In the genomic region with DNA sequence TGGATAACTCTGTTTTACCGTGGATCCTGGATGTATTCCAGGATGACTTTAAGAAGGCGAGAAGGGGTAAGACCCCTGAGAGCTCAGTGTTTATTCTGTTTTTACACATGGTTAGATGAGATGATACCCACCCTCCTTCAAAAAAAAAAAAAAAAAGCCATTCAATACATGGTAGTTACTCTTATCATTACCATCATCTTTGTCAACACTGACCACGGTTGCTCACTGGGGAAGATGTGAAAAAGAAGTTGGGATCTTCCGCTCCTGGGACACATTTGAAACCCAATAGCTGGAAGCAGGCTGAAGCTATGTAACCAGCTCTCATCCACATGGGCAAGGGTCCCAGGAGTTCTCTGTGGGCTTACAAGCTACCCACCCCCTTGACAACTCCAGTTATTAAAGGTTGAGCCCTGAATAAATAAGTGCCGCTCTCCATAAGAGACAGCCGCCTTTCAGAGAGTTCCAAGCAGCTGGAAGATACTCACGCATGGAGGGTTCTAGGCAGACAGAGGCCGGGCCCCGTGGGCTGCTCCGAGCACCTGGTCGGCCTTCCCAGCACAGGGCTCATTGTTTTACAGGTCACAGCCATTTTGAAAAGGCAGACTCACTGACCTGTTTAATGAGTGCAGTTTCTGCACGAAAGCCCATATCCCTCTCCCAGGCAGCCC, we compare ENCODE assay signal across 19 cellular contexts. TPM values are rescaled to one million over a fixed set of nuclear protein-coding genes. Genes with fewer than 3 reads are reported as not detected.
DNase-seq lines count a peak whose midpoint lies in the region; TF ChIP-seq lines count a peak whose summit lies in the region.
"Had no signal": no experiment of that assay in that cellular context is flagged by ENCODE, and none has a peak within 500 bp of the region (broad histone marks: within the 10 kb centered on the region; RNA-seq: fewer than 3 reads in every experiment).

No MANE protein-coding gene starts in this region.

- no peaks in the 10 kb centered on the region for H3K27me3 ChIP-seq in CD8-positive, alpha-beta memory T cell (ENCODE audit: insufficient read depth, low read length, poor library complexity, severe bottlenecking)
- H3K27me3 ChIP-seq in hepatocyte: no peaks in the 10 kb centered on the region
- H3K27me3 ChIP-seq: adrenal gland had no signal

- no peak overlapping the region for H3K4me3 Mint-ChIP-seq in CD8-positive, alpha-beta memory T cell
- peak overlapping the region in 1 of 5 experiments; percentile 66 for H3K4me3 Mint-ChIP-seq in brain
- no peak overlapping the region for H3K4me3 Mint-ChIP-seq in progenitor cell of endocrine pancreas (ENCODE audit: low read depth)
- H3K4me3 Mint-ChIP-seq: activated CD4-positive, alpha-beta T cell treated with anti-CD3 and anti-CD28 coated beads for 36 hours; activated T-cell treated with anti-CD3 and anti-CD28 coated beads, Interleukin-2, amount 50 U/mL, for 4 hours; dendritic cell treated with granulocyte-macrophage colony-stimulating factor and Interleukin-4, amounts not matched to agents 40 ng/mL and 50 ng/mL, for 4 days; immature natural killer cell; stimulated activated naive CD8-positive, alpha-beta T cell treated with anti-CD3 and anti-CD28 coated beads, Interleukin-15, Interleukin-2, amounts not matched to agents 100 ng/mL and 50 ng/mL, for 24 hours; T-helper 1 cell treated with Interleukin-12 subunit alpha and Interleukin-12 subunit beta and Interleukin-4 antibody, amounts not matched to agents 30 μg/mL and 1 μg/mL, for 36 hours had no signal

- no peaks in the 10 kb centered on the region for H3K9me3 Mint-ChIP-seq in CD8-positive, alpha-beta memory T cell
- no peaks in the 10 kb centered on the region for H3K9me3 Mint-ChIP-seq in brain
- H3K9me3 Mint-ChIP-seq in progenitor cell of endocrine pancreas (ENCODE audit: low read depth): no peaks in the 10 kb centered on the region
- H3K9me3 Mint-ChIP-seq: activated T-cell treated with anti-CD3 and anti-CD28 coated beads, Interleukin-2, amount 50 U/mL, for 4 hours; dendritic cell treated with granulocyte-macrophage colony-stimulating factor and Interleukin-4, amounts not matched to agents 40 ng/mL and 50 ng/mL, for 4 days; immature natural killer cell; stimulated activated naive CD8-positive, alpha-beta T cell treated with anti-CD3 and anti-CD28 coated beads, Interleukin-15, Interleukin-2, amounts not matched to agents 100 ng/mL and 50 ng/mL, for 24 hours; T-helper 1 cell treated with Interleukin-12 subunit alpha and Interleukin-12 subunit beta and Interleukin-4 antibody, amounts not matched to agents 30 μg/mL and 1 μg/mL, for 36 hours had no signal

- POLR2A ChIA-PET in CD8-positive, alpha-beta memory T cell (lab: Charles Lee): no interaction called here

- 43% methylated on average over 12 of the region's 12 CpGs for WGBS in hepatocyte (ENCODE audit: low lambda C conversion rate, missing lambda C conversion rate)

- TF ChIP-seq CTCF in brain (conservative IDR thresholded peaks at IDR 0.05) (no peak), hepatocyte (IDR thresholded peaks at IDR 0.05; ENCODE audit: poor library complexity) (no peak), progenitor cell of endocrine pancreas (IDR thresholded peaks at IDR 0.05; ENCODE audit: unreplicated experiment) (no peak)

- H3K4me2 ChIP-seq in hepatocyte: peak overlapping the region; percentile 53

- H3K27ac Mint-ChIP-seq in CD8-positive, alpha-beta memory T cell: no peak overlapping the region
- H3K27ac Mint-ChIP-seq in brain (peak overlapping the region in 3 of 5 experiments; percentile 61 to 91 (median 71)), progenitor cell of endocrine pancreas (peak overlapping the region; percentile 92)
- H3K27ac Mint-ChIP-seq: activated CD4-positive, alpha-beta T cell treated with anti-CD3 and anti-CD28 coated beads for 36 hours; dendritic cell treated with granulocyte-macrophage colony-stimulating factor and Interleukin-4, amounts not matched to agents 40 ng/mL and 50 ng/mL, for 4 days; immature natural killer cell; stimulated activated naive CD8-positive, alpha-beta T cell treated with anti-CD3 and anti-CD28 coated beads, Interleukin-15, Interleukin-2, amounts not matched to agents 100 ng/mL and 50 ng/mL, for 24 hours; T-helper 1 cell treated with Interleukin-12 subunit alpha and Interleukin-12 subunit beta and Interleukin-4 antibody, amounts not matched to agents 30 μg/mL and 1 μg/mL, for 36 hours had no signal

- H3K79me2 ChIP-seq in hepatocyte: no peaks in the 10 kb centered on the region

- H3K4me1 Mint-ChIP-seq in CD8-positive, alpha-beta memory T cell: no peaks in the 10 kb centered on the region
- H3K4me1 Mint-ChIP-seq in brain (peaks cover 63% of the 10 kb centered on the region), progenitor cell of endocrine pancreas (ENCODE audit: low read depth) (peaks cover 21% of the 10 kb centered on the region)
- H3K4me1 Mint-ChIP-seq: activated CD4-positive, alpha-beta T cell treated with anti-CD3 and anti-CD28 coated beads for 36 hours; immature natural killer cell had no signal

- CTCF ChIA-PET in CD8-positive, alpha-beta memory T cell (lab: Charles Lee): no interaction called here

- no peaks in the 10 kb centered on the region for H3K4me1 ChIP-seq in CD8-positive, alpha-beta memory T cell (ENCODE audit: insufficient read depth, low read length)
- H3K4me1 ChIP-seq in hepatocyte (ENCODE audit: insufficient read depth): peaks cover 27% of the 10 kb centered on the region
- H3K4me1 ChIP-seq: adrenal gland had no signal

- no peaks in the 10 kb centered on the region for H4K20me1 ChIP-seq in hepatocyte (ENCODE audit: insufficient read depth, poor library complexity, severe bottlenecking)

- no peak overlapping the region for H2AFZ ChIP-seq in hepatocyte

- H3K9me2 ChIP-seq in hepatocyte (replicated peaks; ENCODE audit: insufficient read depth): no peaks in the 10 kb centered on the region

- H3K4me3 ChIP-seq in CD8-positive, alpha-beta memory T cell (ENCODE audit: low read length): no peak overlapping the region
- H3K4me3 ChIP-seq in hepatocyte: no peak overlapping the region
- H3K4me3 ChIP-seq: adrenal gland had no signal

- peak overlapping the region; percentile 59 for H3K27ac ChIP-seq in CD8-positive, alpha-beta memory T cell (ENCODE audit: low read depth, low read length)
- H3K27ac ChIP-seq in hepatocyte: peak overlapping the region; percentile 52

- DNase-seq in CD8-positive, alpha-beta memory T cell: no peak
- DNase-seq in hepatocyte (ENCODE audit: low spot score): no peak
- no peak for DNase-seq in progenitor cell of endocrine pancreas (ENCODE audit: low spot score, unreplicated experiment)
- no peak for DNase-seq in activated naive CD4-positive, alpha-beta T cell treated with anti-CD3 and anti-CD28 coated beads, Interleukin-2, amount 50 U/mL, for 16 hours
- DNase-seq in activated CD4-positive, alpha-beta T cell treated with anti-CD3 and anti-CD28 coated beads for 1 hour: no peak
- DNase-seq in NCI-H1105 (lab: John Stamatoyannopoulos, UW): no peak
- DNase-seq in NCI-H1694 (lab: John Stamatoyannopoulos, UW): no peak
- DNase-seq: activated CD4-positive, alpha-beta T cell treated with anti-CD3 and anti-CD28 coated beads for 36 hours; activated T-cell treated with anti-CD3 and anti-CD28 coated beads, Interleukin-2, amount 50 U/mL, for 4 hours; GOT3; immature natural killer cell; Kasumi-1; NCI-H187 treated with DMSO at 0.1 percent for 48 hours; NCI-H748 treated with DMSO at 0.1 percent for 48 hours had no signal

- no peaks in the 10 kb centered on the region for H3K9me3 ChIP-seq in CD8-positive, alpha-beta memory T cell (ENCODE audit: low read length)
- no peaks in the 10 kb centered on the region for H3K9me3 ChIP-seq in hepatocyte (ENCODE audit: low read depth)
- H3K9me3 ChIP-seq: adrenal gland had no signal

- H3K36me3 ChIP-seq in CD8-positive, alpha-beta memory T cell (ENCODE audit: insufficient read depth, low read length): no peaks in the 10 kb centered on the region
- H3K36me3 ChIP-seq in hepatocyte (replicated peaks; ENCODE audit: insufficient read depth, low read depth): no peaks in the 10 kb centered on the region
- H3K36me3 ChIP-seq: adrenal gland had no signal

- peaks cover 5 to 18% of the 10 kb centered on the region in 2 donors for H3K27me3 Mint-ChIP-seq in CD8-positive, alpha-beta memory T cell
- H3K27me3 Mint-ChIP-seq in brain (peaks cover 3% of the 10 kb centered on the region), progenitor cell of endocrine pancreas (peaks cover 15% of the 10 kb centered on the region)
- H3K27me3 Mint-ChIP-seq: activated CD4-positive, alpha-beta T cell treated with anti-CD3 and anti-CD28 coated beads for 36 hours had no signal

- no peaks in the 10 kb centered on the region for H3K36me3 Mint-ChIP-seq in CD8-positive, alpha-beta memory T cell
- H3K36me3 Mint-ChIP-seq in brain (no peaks in the 10 kb centered on the region), progenitor cell of endocrine pancreas (ENCODE audit: insufficient read depth) (peaks cover 2% of the 10 kb centered on the region)

RNA-seq across cellular contexts. Expression of gene SERP2, which starts 22.8 kb away (rescaled TPM):
- under 1 TPM; 0.51 to 0.57 TPM for total RNA-seq in CD8-positive, alpha-beta memory T cell
- 0.47 TPM for polyA plus RNA-seq in CD8-positive, alpha-beta memory T cell
- polyA plus RNA-seq in brain (ENCODE audit: insufficient read depth, low read depth, low replicate concordance) (33.1 TPM), hepatocyte (7.7 and 7.9 TPM in 2 replicates)
- total RNA-seq in hepatocyte (1.8 and 4.3 TPM in 2 replicates), progenitor cell of endocrine pancreas (6.3 and 6.8 TPM in 2 replicates)

Comparison
In these comparisons a context has a peak if more than half of its experiments do, and no peak if none do; other contexts are left out.
1. H3K27ac Mint-ChIP-seq: peak in brain (3 of 5) and progenitor cell of endocrine pancreas (single experiment); none in CD8-positive, alpha-beta memory T cell (0 of 8).